Comparison of ENCODE assay signal across 13 cellular contexts in genomic region chr22:19568337-19569311, GRCh38. TPM values are rescaled to one million over a fixed set of nuclear protein-coding genes. Genes with fewer than 3 reads are reported as not detected.
DNase-seq lines count a peak whose midpoint lies in the region; ATAC-seq and TF ChIP-seq lines count a peak whose summit lies in the region.
"Had no signal": no experiment of that assay in that cellular context is flagged by ENCODE, and none has a peak within 500 bp of the region (broad histone marks: within the 10 kb centered on the region; RNA-seq: fewer than 3 reads in every experiment).

No MANE protein-coding gene starts in this region.

- H3K9ac ChIP-seq in fibroblast of lung (ENCODE audit: insufficient read depth, low read length) (no peak overlapping the region), skeletal muscle tissue (ENCODE audit: low read depth in 1 of 3, low read length in 3 of 3) (no peak overlapping the region)

- H3K36me3 ChIP-seq in fibroblast of lung (ENCODE audit: control insufficient read depth, insufficient read depth, low read length) (no peaks in the 10 kb centered on the region), skeletal muscle tissue (ENCODE audit: control insufficient read depth in 3 of 3, insufficient read depth in 3 of 3, low read length in 3 of 3) (no peaks in the 10 kb centered on the region)

- DNase-seq in NCI-H1092 treated with DMSO at 0.1 percent for 48 hours (lab: John Stamatoyannopoulos, UW) (peak; percentile 44), NCI-H1092 (lab: John Stamatoyannopoulos, UW) (no peak), RKO (ENCODE audit: low spot score) (peak; percentile 53), fibroblast of lung (ENCODE audit: low read depth in 2 of 2) (peak; percentile 54 to 87), amniotic stem cell (lab: John Stamatoyannopoulos, UW) (no peak), NCI-H2227 treated with DMSO at 0.1 percent for 48 hours (lab: John Stamatoyannopoulos, UW) (no peak)
- DNase-seq: activated gamma-delta T cell; KG1; NK-92 treated with Interleukin-12 subunit alpha and Interleukin-12 subunit beta, amount 100 ng/mL, for 24 hours; substantia nigra had no signal

- H4K20me1 ChIP-seq in fibroblast of lung (ENCODE audit: control insufficient read depth, extremely low read depth, insufficient read depth, low read length), result no peaks in the 10 kb centered on the region

- H3K27me3 ChIP-seq in fibroblast of lung (ENCODE audit: control insufficient read depth, insufficient read depth, low read length) (peaks cover 4% of the 10 kb centered on the region), skeletal muscle tissue (ENCODE audit: control insufficient read depth in 3 of 3, insufficient read depth in 3 of 3, low read length in 3 of 3) (no peaks in the 10 kb centered on the region)

- H3K4me2 ChIP-seq in fibroblast of lung (ENCODE audit: extremely low read depth, insufficient read depth, low read length), result no peak overlapping the region

- H3K4me1 ChIP-seq in fibroblast of lung (ENCODE audit: control insufficient read depth, extremely low read depth, insufficient read depth, low read length) (no peaks in the 10 kb centered on the region), skeletal muscle tissue (ENCODE audit: control insufficient read depth in 3 of 3, insufficient read depth in 3 of 3, low read length in 3 of 3) (peaks cover 4 to 26% (median 14%) of the 10 kb centered on the region in 3 donors)

- H3K9me3 ChIP-seq in fibroblast of lung (ENCODE audit: control insufficient read depth, insufficient read depth, low read depth, low read length), result no peaks in the 10 kb centered on the region
- H3K9me3 ChIP-seq in skeletal muscle tissue (ENCODE audit: control insufficient read depth in 3 of 3, low read length in 3 of 3), result no peaks in the 10 kb centered on the region

- ATAC-seq in GM21825 (IDR thresholded peaks at IDR 0.05; ENCODE audit: unreplicated experiment), result no peak

- no peak overlapping the region for H3K4me3 ChIP-seq in fibroblast of lung (replicated peaks in 1 of 4; ENCODE audit: control extremely low read depth in 1 of 4, insufficient read depth in 1 of 4, low read depth in 3 of 4, low read length in 4 of 4)
- no peak overlapping the region for H3K4me3 ChIP-seq in skeletal muscle tissue (ENCODE audit: low read length in 3 of 3)

- no peak for TF ChIP-seq CTCF in fibroblast of lung (conservative IDR thresholded peaks at IDR 0.05 in 1 of 2, IDR thresholded peaks at IDR 0.05 in 1 of 2; ENCODE audit: low read depth in 1 of 2, low read length in 2 of 2)

- H2AFZ ChIP-seq in fibroblast of lung (ENCODE audit: low read length), result no peak overlapping the region

- no peaks in the 10 kb centered on the region for H3K79me2 ChIP-seq in fibroblast of lung (ENCODE audit: control insufficient read depth, insufficient read depth, low read length)

- H3K27ac ChIP-seq in fibroblast of lung (ENCODE audit: insufficient read depth, low read length), result no peak overlapping the region
- H3K27ac ChIP-seq in skeletal muscle tissue (ENCODE audit: low read depth, low read length), result peak overlapping the region; percentile 66
- H3K27ac ChIP-seq: 22Rv1 had no signal

RNA-seq across cellular contexts. Expression of gene CLDN5, which starts 44.4 kb away (rescaled TPM):
- total RNA-seq in fibroblast of lung (0.33 and 0.51 TPM in 2 replicates), skeletal muscle tissue (84.0 TPM)
- polyA plus RNA-seq in fibroblast of lung, result not detected in 2 replicates
- polyA plus RNA-seq in fibroblast of lung (2012), result 0.13 TPM in 2 replicates
- polyA minus RNA-seq in fibroblast of lung (ENCODE audit: low replicate concordance), result not detected in 2 replicates

Comparison
In these comparisons a context has a peak if more than half of its experiments do, and no peak if none do; other contexts are left out.
1. DNase-seq: peak in NCI-H1092 treated with DMSO at 0.1 percent for 48 hours (single experiment), RKO (single experiment) and fibroblast of lung (2 of 2); none in NCI-H1092 (single experiment), amniotic stem cell (single experiment) and NCI-H2227 treated with DMSO at 0.1 percent for 48 hours (single experiment).
2. RNA of gene CLDN5, which starts 44.4 kb away (total RNA-seq): 84.0 TPM in skeletal muscle tissue (single experiment); 0.33 to 0.51 TPM in fibroblast of lung; every median in the first group is over 10 times any median in the second.